In genomic region chr11:45580399-45580798, GRCh38 we compare ENCODE assay signal across 11 cellular contexts.
DNase-seq lines count a peak whose midpoint lies in the region; ATAC-seq lines count a peak whose summit lies in the region.
"Had no signal": no experiment of that assay in that cellular context is flagged by ENCODE, and none has a peak within 500 bp of the region (broad histone marks: within the 10 kb centered on the region; RNA-seq: fewer than 3 reads in every experiment).

No MANE protein-coding gene starts in this region.

- no peaks in the 10 kb centered on the region for H3K36me3 Mint-ChIP-seq in activated CD8-positive, alpha-beta T cell treated with anti-CD3 and anti-CD28 coated beads, Interleukin-2, amount 10 ng/mL, durations not matched to agents 7 days and 5 days (ENCODE audit: low read depth)
- H3K36me3 Mint-ChIP-seq: CD4-positive, CD25-positive, alpha-beta regulatory T cell had no signal

- DNase-seq in AG08395 (ENCODE audit: low spot score) (peak; percentile 48), HuH-7 (ENCODE audit: low spot score) (peak; percentile 49), iPS-NIHi7 (ENCODE audit: extremely low spot score) (peak; percentile 81), nucleus accumbens (lab: John Stamatoyannopoulos, UW) (no peak)
- DNase-seq in activated CD8-positive, alpha-beta T cell treated with anti-CD3 and anti-CD28 coated beads, Interleukin-2, amount 10 ng/mL, durations not matched to agents 7 days and 5 days = peak; percentile 23
- DNase-seq in stimulated activated CD4-positive, alpha-beta T cell treated with anti-CD3 and anti-CD28 coated beads, Interleukin-1b, Interleukin-23, amount 100 ng/mL, for 48 hours = no peak
- DNase-seq: CD4-positive, CD25-positive, alpha-beta regulatory T cell; left colon; small intestine had no signal

- no peak for ATAC-seq in activated CD8-positive, alpha-beta T cell treated with anti-CD3 and anti-CD28 coated beads, Interleukin-2, amount 10 ng/mL, durations not matched to agents 7 days and 5 days
- ATAC-seq in GM21367 (IDR thresholded peaks at IDR 0.05; ENCODE audit: unreplicated experiment) (no peak), GM18498 (IDR thresholded peaks at IDR 0.05; ENCODE audit: unreplicated experiment) (no peak)
- ATAC-seq: left colon had no signal

- no peak overlapping the region for H3K27ac Mint-ChIP-seq in activated CD8-positive, alpha-beta T cell treated with anti-CD3 and anti-CD28 coated beads, Interleukin-2, amount 10 ng/mL, durations not matched to agents 7 days and 5 days

- no peak overlapping the region for H3K4me3 Mint-ChIP-seq in activated CD8-positive, alpha-beta T cell treated with anti-CD3 and anti-CD28 coated beads, Interleukin-2, amount 10 ng/mL, durations not matched to agents 7 days and 5 days
- H3K4me3 Mint-ChIP-seq: CD4-positive, CD25-positive, alpha-beta regulatory T cell had no signal

- H3K27me3 Mint-ChIP-seq in activated CD8-positive, alpha-beta T cell treated with anti-CD3 and anti-CD28 coated beads, Interleukin-2, amount 10 ng/mL, durations not matched to agents 7 days and 5 days (ENCODE audit: low read depth) = peaks cover 4% of the 10 kb centered on the region

- H3K9me3 Mint-ChIP-seq in activated CD8-positive, alpha-beta T cell treated with anti-CD3 and anti-CD28 coated beads, Interleukin-2, amount 10 ng/mL, durations not matched to agents 7 days and 5 days (ENCODE audit: insufficient read depth) = no peaks in the 10 kb centered on the region

- POLR2A ChIA-PET in activated CD8-positive, alpha-beta T cell treated with anti-CD3 and anti-CD28 coated beads, Interleukin-2, amount 10 ng/mL, durations not matched to agents 7 days and 5 days (lab: Charles Lee) = no interaction called here

- H3K4me1 Mint-ChIP-seq in activated CD8-positive, alpha-beta T cell treated with anti-CD3 and anti-CD28 coated beads, Interleukin-2, amount 10 ng/mL, durations not matched to agents 7 days and 5 days (ENCODE audit: low read depth) = no peaks in the 10 kb centered on the region
- H3K4me1 Mint-ChIP-seq: CD4-positive, CD25-positive, alpha-beta regulatory T cell had no signal

- CTCF ChIA-PET in activated CD8-positive, alpha-beta T cell treated with anti-CD3 and anti-CD28 coated beads, Interleukin-2, amount 10 ng/mL, durations not matched to agents 7 days and 5 days (lab: Charles Lee) = no interaction called here

Comparison
In these comparisons a context has a peak if more than half of its experiments do, and no peak if none do; other contexts are left out.
1. DNase-seq: peak in AG08395 (single experiment), HuH-7 (single experiment), activated CD8-positive, alpha-beta T cell treated with anti-CD3 and anti-CD28 coated beads, Interleukin-2, amount 10 ng/mL, durations not matched to agents 7 days and 5 days (single experiment) and iPS-NIHi7 (single experiment); none in stimulated activated CD4-positive, alpha-beta T cell treated with anti-CD3 and anti-CD28 coated beads, Interleukin-1b, Interleukin-23, amount 100 ng/mL, for 48 hours (single experiment) and nucleus accumbens (0 of 56).